20 cellular contexts compared by ENCODE assay signal in the genomic region with DNA sequence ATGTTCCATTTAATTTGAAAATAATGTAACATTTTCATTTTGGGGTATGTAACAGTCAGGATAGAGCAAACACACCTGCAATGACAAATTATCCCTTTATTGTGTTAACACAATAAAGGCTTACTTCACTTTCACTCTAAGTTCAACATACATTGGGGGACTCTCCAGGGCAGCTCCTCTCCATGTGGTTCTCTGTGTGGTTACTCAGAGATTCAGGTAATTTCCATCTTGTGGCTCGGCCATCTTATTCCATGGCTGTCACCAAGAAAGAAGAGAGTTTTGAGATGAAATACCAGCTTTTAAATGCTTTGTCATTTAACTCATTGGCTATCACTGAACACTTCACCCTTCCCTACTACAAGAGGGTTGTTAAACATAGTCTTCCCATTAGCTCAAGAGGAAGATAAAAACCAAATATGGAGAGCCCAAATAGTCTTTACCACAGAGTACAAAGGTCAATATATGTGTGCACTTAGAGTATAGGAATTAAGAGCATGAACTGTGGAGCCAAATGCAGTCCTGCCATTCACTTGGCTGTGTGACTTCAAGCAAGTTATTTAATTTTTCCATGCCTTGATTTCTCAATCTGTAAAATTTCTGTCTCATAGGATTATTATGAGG. TPM values are rescaled to one million over a fixed set of nuclear protein-coding genes. Genes with fewer than 3 reads are reported as not detected.
A peak's percentile ranks its signal among the peaks of the same experiment; 100 is the strongest.
DNase-seq lines count a peak whose midpoint lies in the region; ATAC-seq, FAIRE-seq and TF ChIP-seq lines count a peak whose summit lies in the region.
"Had no signal": no experiment of that assay in that cellular context is flagged by ENCODE, and none has a peak within 500 bp of the region (broad histone marks: within the 10 kb centered on the region; RNA-seq: fewer than 3 reads in every experiment).

No MANE protein-coding gene starts in this region.

- H3K9me3 ChIP-seq in gastroesophageal sphincter = no peaks in the 10 kb centered on the region
- H3K9me3 ChIP-seq: BLaER1 treated with 17β-estradiol and CSF1 and Interleukin-3, amounts not matched to agents 10 nM and 100 nM; HAP-1; Peyer's patch had no signal

- no peak overlapping the region for H3K4me3 ChIP-seq in gastroesophageal sphincter
- H3K4me3 ChIP-seq: BLaER1 treated with 17β-estradiol and CSF1 and Interleukin-3, amounts not matched to agents 10 nM and 100 nM; HAP-1; Peyer's patch; SK-N-MC had no signal

- H3K9me3 Mint-ChIP-seq in chondrocyte (ENCODE audit: low read depth) = peaks cover 3% of the 10 kb centered on the region
- H3K9me3 Mint-ChIP-seq: CD8-positive, alpha-beta memory T cell; T-cell had no signal

- TF ChIP-seq CTCF in chondrocyte (IDR thresholded peaks at IDR 0.05) (no peak), gastroesophageal sphincter (IDR thresholded peaks at IDR 0.05) (no peak)

- H3K27me3 Mint-ChIP-seq in chondrocyte (ENCODE audit: low read depth) = no peaks in the 10 kb centered on the region
- H3K27me3 Mint-ChIP-seq: CD8-positive, alpha-beta memory T cell; T-cell had no signal

- WGBS in gastroesophageal sphincter (ENCODE audit: low coverage in 1 of 2), 2 donors = 10 to 73% methylated on average over 1 of the region's 1 CpG

- peak overlapping the region; percentile 84 for H3K27ac Mint-ChIP-seq in chondrocyte (ENCODE audit: unreplicated experiment)
- H3K27ac Mint-ChIP-seq: T-cell had no signal

- DNase-seq in NCI-H526 (lab: John Stamatoyannopoulos, UW) (peak; percentile 8 to 13), NCI-H526 treated with DMSO at 0.1 percent for 48 hours (lab: John Stamatoyannopoulos, UW) (no peak), GM12892 (ENCODE audit: insufficient read length) (no peak), NCI-H1930 (lab: John Stamatoyannopoulos, UW) (peak; percentile 33 to 37), chondrocyte (ENCODE audit: low spot score) (no peak), SHP77 (lab: John Stamatoyannopoulos, UW) (no peak)
- DNase-seq: CD8-positive, alpha-beta memory T cell; NCI-H1417 treated with DMSO at 0.1 percent for 48 hours; NCI-H82; Peyer's patch; T-cell had no signal

- no peaks in the 10 kb centered on the region for H3K27me3 ChIP-seq in gastroesophageal sphincter
- H3K27me3 ChIP-seq: BLaER1 treated with 17β-estradiol and CSF1 and Interleukin-3, amounts not matched to agents 10 nM and 100 nM; Peyer's patch had no signal

- no peaks in the 10 kb centered on the region for H3K4me1 ChIP-seq in gastroesophageal sphincter
- H3K4me1 ChIP-seq: BLaER1 treated with 17β-estradiol and CSF1 and Interleukin-3, amounts not matched to agents 10 nM and 100 nM; HAP-1; Peyer's patch had no signal

- TF ChIP-seq POLR2A in GM12892 (IDR thresholded peaks at IDR 0.05; ENCODE audit: low read depth, low read length) (no peak), gastroesophageal sphincter (IDR thresholded peaks at IDR 0.05) (no peak)

- peak overlapping the region; percentile 38 for H3K4me3 Mint-ChIP-seq in chondrocyte (ENCODE audit: unreplicated experiment)
- H3K4me3 Mint-ChIP-seq: CD8-positive, alpha-beta memory T cell; T-cell had no signal

- peak; percentile 77 for FAIRE-seq in GM12892 (lab: Jason Lieb, UNC)
- FAIRE-seq: A204.1, D721Med, HTR-8/SVneo had no signal

- peaks cover 26% of the 10 kb centered on the region for H3K4me1 Mint-ChIP-seq in chondrocyte (ENCODE audit: low read depth)
- H3K4me1 Mint-ChIP-seq: CD8-positive, alpha-beta memory T cell; T-cell had no signal

- H3K36me3 Mint-ChIP-seq in chondrocyte (ENCODE audit: low read depth) = no peaks in the 10 kb centered on the region

- no peak overlapping the region for H3K27ac ChIP-seq in gastroesophageal sphincter
- H3K27ac ChIP-seq: BLaER1 treated with 17β-estradiol and CSF1 and Interleukin-3, amounts not matched to agents 10 nM and 100 nM; Peyer's patch; SK-N-MC had no signal

- no peaks in the 10 kb centered on the region for H3K36me3 ChIP-seq in gastroesophageal sphincter
- H3K36me3 ChIP-seq: BLaER1 treated with 17β-estradiol and CSF1 and Interleukin-3, amounts not matched to agents 10 nM and 100 nM; HAP-1; Peyer's patch had no signal

- ATAC-seq in GM19397 (IDR thresholded peaks at IDR 0.05; ENCODE audit: unreplicated experiment) (no peak), gastroesophageal sphincter (no peak)
- ATAC-seq: Right ventricle myocardium inferior, T-cell had no signal

- no peak for TF ChIP-seq EP300 in gastroesophageal sphincter (IDR thresholded peaks at IDR 0.05)

RNA-seq across cellular contexts. Expression of a gene that starts 10.6 kb away (rescaled TPM):
- polyA plus RNA-seq in GM12892 (2012; ENCODE audit: missing spikeins) = 0.40 TPM
- 0.99 to 6.4 TPM (median 5.0 TPM) in 3 replicates for total RNA-seq in chondrocyte
- total RNA-seq in gastroesophageal sphincter = under 1 TPM in 3 of 4 donors, not detected in 1; 0.13 to 0.47 (median 0.27) TPM
- total RNA-seq: Right ventricle myocardium inferior had no signal

RNA-seq across cellular contexts. Expression of a gene that starts 43.8 kb away (rescaled TPM):
- polyA plus RNA-seq in GM12892 (2012; ENCODE audit: missing spikeins) = 39.2 TPM
- 34.3 to 37.6 TPM (median 36.6 TPM) in 3 replicates for total RNA-seq in chondrocyte
- 10 to 100 TPM; 35.5 to 42.5 (median 36.3) TPM for total RNA-seq in gastroesophageal sphincter

RNA-seq across cellular contexts. Expression of a gene that starts 49.2 kb away (rescaled TPM):
- polyA plus RNA-seq in GM12892 (2012; ENCODE audit: missing spikeins) = 24.7 TPM
- total RNA-seq in chondrocyte (12.1 to 13.2 TPM (median 12.2 TPM) in 3 replicates), gastroesophageal sphincter (10 to 100 TPM; 11.3 to 21.5 (median 14.4) TPM)

Comparison
In these comparisons a context has a peak if more than half of its experiments do, and no peak if none do; other contexts are left out.
1. DNase-seq: peak in NCI-H526 (2 of 2) and NCI-H1930 (2 of 2); none in NCI-H526 treated with DMSO at 0.1 percent for 48 hours (single experiment), GM12892 (single experiment), chondrocyte (single experiment) and SHP77 (0 of 2).